ENCODE assay signal across 10 cellular contexts in the genomic region with DNA sequence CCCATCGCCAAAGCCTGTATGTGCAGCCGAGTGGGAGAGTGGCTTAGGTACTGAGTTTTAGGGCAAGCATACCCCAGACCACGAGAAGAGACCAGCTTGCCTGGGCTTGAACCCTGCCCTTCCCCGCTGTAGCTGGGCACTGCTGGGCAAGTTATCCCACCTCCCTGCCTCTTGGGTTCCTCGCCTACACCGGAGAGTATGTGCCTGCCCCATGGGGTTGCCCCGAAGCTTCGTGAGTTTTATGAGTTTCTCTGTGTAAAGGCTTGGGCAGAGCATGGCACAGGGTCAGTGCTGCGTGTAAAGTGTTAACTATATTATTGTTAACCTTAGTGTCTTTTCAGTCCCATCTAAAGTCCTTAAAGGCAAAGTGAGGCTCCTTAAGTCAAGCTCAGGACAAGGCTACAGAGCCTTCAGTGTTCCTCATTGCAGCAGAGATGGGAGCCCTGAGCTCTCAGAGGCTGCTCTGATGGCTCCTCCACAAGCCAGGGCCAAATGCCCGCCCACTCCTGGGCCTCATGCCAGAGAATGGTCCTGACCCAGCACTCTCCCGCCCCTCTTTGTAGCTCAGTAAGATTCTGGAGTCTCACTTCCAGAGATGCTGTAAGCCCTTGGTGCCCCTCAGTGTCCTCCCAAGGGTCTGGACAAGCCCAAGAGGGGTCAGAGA. TPM values are rescaled to one million over a fixed set of nuclear protein-coding genes. Genes with fewer than 3 reads are reported as not detected.
A peak's percentile ranks its signal among the peaks of the same experiment; 100 is the strongest.
DNase-seq lines count a peak whose midpoint lies in the region; ATAC-seq and TF ChIP-seq lines count a peak whose summit lies in the region.
"Had no signal": no experiment of that assay in that cellular context is flagged by ENCODE, and none has a peak within 500 bp of the region (broad histone marks: within the 10 kb centered on the region; RNA-seq: fewer than 3 reads in every experiment).

No MANE protein-coding gene starts in this region.

- no peak overlapping the region for H3K27ac Mint-ChIP-seq in activated T-helper 2 cell treated with anti-CD3 and anti-CD28 coated beads, Interferon-gamma antibody, Interleukin-2, Interleukin-4, amounts not matched to agents 10 μg/mL and 5 μg/mL and 100 μg/mL, durations not matched to agents 14 hours and 24 hours and 36 hours
- H3K27ac Mint-ChIP-seq in HFFc6: no peak overlapping the region

- no peak overlapping the region for H3K4me3 Mint-ChIP-seq in activated T-helper 2 cell treated with anti-CD3 and anti-CD28 coated beads, Interferon-gamma antibody, Interleukin-2, Interleukin-4, amounts not matched to agents 10 μg/mL and 5 μg/mL and 100 μg/mL, durations not matched to agents 14 hours and 24 hours and 36 hours (ENCODE audit: low read depth)
- H3K4me3 Mint-ChIP-seq in HFFc6: no peak overlapping the region

- H3K4me1 ChIP-seq in heart left ventricle: peaks cover 0 to 22% (median 13%) of the 10 kb centered on the region in 12 donors
- no peaks in the 10 kb centered on the region for H3K4me1 ChIP-seq in OCI-LY7 (ENCODE audit: insufficient read depth, low read length, poor library complexity, severe bottlenecking)

- POLR2A ChIA-PET in OCI-LY7 (lab: Charles Lee): interaction anchor here (2.1 kb wide), 1 partner anchor 9 kb away, joined by 7 read pairs; no protein-coding TSS in a partner anchor

- TF ChIP-seq CTCF in heart left ventricle (IDR thresholded peaks at IDR 0.05) (no peak), OCI-LY7 (conservative IDR thresholded peaks at IDR 0.05; ENCODE audit: low read length) (no peak), HFFc6 (IDR thresholded peaks at IDR 0.05) (no peak)

- no peak overlapping the region for H3K4me2 ChIP-seq in OCI-LY7 (ENCODE audit: low read length)

- DNase-seq in COR-L47 (lab: John Stamatoyannopoulos, UW): peak; percentile 21
- DNase-seq in RPMI8226: peak; percentile 37
- DNase-seq in heart left ventricle: peak; percentile 70 to 82 (median 80)
- peak; percentile 96 for DNase-seq in pons (ENCODE audit: low spot score)
- no peak for DNase-seq in activated T-helper 2 cell treated with anti-CD3 and anti-CD28 coated beads, Interferon-gamma antibody, Interleukin-2, Interleukin-4, amounts not matched to agents 10 μg/mL and 5 μg/mL and 100 μg/mL, durations not matched to agents 14 hours and 24 hours and 36 hours (ENCODE audit: low spot score)
- DNase-seq in OCI-LY7 (ENCODE audit: low spot score): no peak
- no peak for DNase-seq in CD1c-positive myeloid dendritic cell (ENCODE audit: extremely low spot score)
- no peak for DNase-seq in HFFc6

- H3K27me3 Mint-ChIP-seq in activated T-helper 2 cell treated with anti-CD3 and anti-CD28 coated beads, Interferon-gamma antibody, Interleukin-2, Interleukin-4, amounts not matched to agents 10 μg/mL and 5 μg/mL and 100 μg/mL, durations not matched to agents 14 hours and 24 hours and 36 hours (ENCODE audit: low read depth): peaks cover 54% of the 10 kb centered on the region
- peaks cover 26% of the 10 kb centered on the region for H3K27me3 Mint-ChIP-seq in HFFc6 (ENCODE audit: insufficient read depth)

- H3K9me3 ChIP-seq in heart left ventricle (no peaks in the 10 kb centered on the region), OCI-LY7 (ENCODE audit: low read length) (no peaks in the 10 kb centered on the region)

- no TSS peak for BruUV-seq in OCI-LY7 (replicated peaks; lab: Mats Ljungman, UMichigan)

- WGBS in heart left ventricle, 4 donors: 41 to 52% (median 43%) methylated on average over 8 to 11 of the region's 11 CpGs

- no peaks in the 10 kb centered on the region for H4K20me1 ChIP-seq in OCI-LY7 (ENCODE audit: insufficient read depth, low read length)

- H3K36me3 ChIP-seq in heart left ventricle (no peaks in the 10 kb centered on the region), OCI-LY7 (ENCODE audit: insufficient read depth, low read length) (no peaks in the 10 kb centered on the region)

- no peak overlapping the region for H2AFZ ChIP-seq in OCI-LY7 (ENCODE audit: low read length)

- CTCF ChIA-PET in OCI-LY7 (lab: Charles Lee; ENCODE audit: unreplicated experiment): interaction anchor here (0.6 kb wide), 1 partner anchor 33 kb away, joined by 4 read pairs; no protein-coding TSS in a partner anchor

- no peaks in the 10 kb centered on the region for H3K79me2 ChIP-seq in OCI-LY7 (ENCODE audit: insufficient read depth, low read depth, low read length)

- H3K9me3 Mint-ChIP-seq in activated T-helper 2 cell treated with anti-CD3 and anti-CD28 coated beads, Interferon-gamma antibody, Interleukin-2, Interleukin-4, amounts not matched to agents 10 μg/mL and 5 μg/mL and 100 μg/mL, durations not matched to agents 14 hours and 24 hours and 36 hours: no peaks in the 10 kb centered on the region
- no peaks in the 10 kb centered on the region for H3K9me3 Mint-ChIP-seq in HFFc6

- no peaks in the 10 kb centered on the region for H3K36me3 Mint-ChIP-seq in activated T-helper 2 cell treated with anti-CD3 and anti-CD28 coated beads, Interferon-gamma antibody, Interleukin-2, Interleukin-4, amounts not matched to agents 10 μg/mL and 5 μg/mL and 100 μg/mL, durations not matched to agents 14 hours and 24 hours and 36 hours (ENCODE audit: low read depth)
- no peaks in the 10 kb centered on the region for H3K36me3 Mint-ChIP-seq in HFFc6 (ENCODE audit: low read depth)

- peaks cover 0 to 43% (median 6%) of the 10 kb centered on the region in 9 donors for H3K27me3 ChIP-seq in heart left ventricle

- ATAC-seq in heart left ventricle: peak; percentile 56 to 83 (median 65)

- H3K4me1 Mint-ChIP-seq in activated T-helper 2 cell treated with anti-CD3 and anti-CD28 coated beads, Interferon-gamma antibody, Interleukin-2, Interleukin-4, amounts not matched to agents 10 μg/mL and 5 μg/mL and 100 μg/mL, durations not matched to agents 14 hours and 24 hours and 36 hours (ENCODE audit: low read depth): peaks cover 2% of the 10 kb centered on the region
- H3K4me1 Mint-ChIP-seq in HFFc6 (ENCODE audit: low read depth): peaks cover 6% of the 10 kb centered on the region; the same call in 1 of the 2 replicates

- H3K4me3 ChIP-seq in heart left ventricle (peak overlapping the region in 10 of 12 donors; percentile 7 to 58 (median 49)), OCI-LY7 (ENCODE audit: low read depth, low read length, poor library complexity, severe bottlenecking) (no peak overlapping the region)

- intact Hi-C loops in heart left ventricle (cut with DNase I) (loop anchor here in 8 of 10 donors (1.0 to 10.0 kb wide), 6 partner anchors 51 to 229 kb away; a partner anchor contains a TSS), OCI-LY7 (cut with micrococcal nuclease; ENCODE audit: unreplicated experiment) (no loop called here)
- intact Hi-C loops in activated T-helper 2 cell treated with anti-CD3 and anti-CD28 coated beads, Interferon-gamma antibody, Interleukin-2, Interleukin-4, amounts not matched to agents 10 μg/mL and 5 μg/mL and 100 μg/mL, durations not matched to agents 14 hours and 24 hours and 36 hours (cut with micrococcal nuclease): loop anchor here (5.0 kb wide), 1 partner anchor 61 kb away; no protein-coding TSS in a partner anchor

- TF ChIP-seq POLR2A in heart left ventricle (IDR thresholded peaks at IDR 0.05): no peak

- peak overlapping the region in 6 of 12 donors; percentile 1 to 48 (median 28) for H3K27ac ChIP-seq in heart left ventricle
- no peak overlapping the region for H3K27ac ChIP-seq in OCI-LY7 (ENCODE audit: low read depth, low read length, poor library complexity, severe bottlenecking)

- H3K9me2 ChIP-seq in OCI-LY7 (ENCODE audit: insufficient read depth, low read length): no peaks in the 10 kb centered on the region

RNA-seq across cellular contexts. Expression of a gene that starts 37.0 kb away (rescaled TPM):
- total RNA-seq in heart left ventricle (not detected), OCI-LY7 (2022) (not detected in 2 replicates)
- not detected for polyA plus RNA-seq in heart left ventricle
- not detected in 2 replicates for total RNA-seq in activated T-helper 2 cell treated with anti-CD3 and anti-CD28 coated beads, Interferon-gamma antibody, Interleukin-2, Interleukin-4, amounts not matched to agents 10 μg/mL and 5 μg/mL and 100 μg/mL, durations not matched to agents 14 hours and 24 hours and 36 hours
- not detected in 2 replicates for total RNA-seq in OCI-LY7 (2014; rRNA removed; shearing (Covaris generic))
- total RNA-seq in HFFc6 (2021; fragmentation: NEBNext Ultra II Directional; extraction: Animal tissue kit (Norgen Biotek cat#: 25700)): not detected
- total RNA-seq: activated CD8-positive, alpha-beta memory T cell treated with anti-CD3 and anti-CD28 coated beads for 36 hours had no signal
- polyA plus RNA-seq: esophagus had no signal

RNA-seq across cellular contexts. Expression of a gene that starts 50.2 kb away (rescaled TPM):
- total RNA-seq in heart left ventricle: 1 to 10 TPM in 4 of 9 donors, under 1 TPM in 5; 0.23 to 1.6 (median 0.82) TPM
- under 1 TPM; 0.08 to 0.19 TPM for polyA plus RNA-seq in heart left ventricle
- 0.16 and 0.21 TPM in 2 replicates for total RNA-seq in activated T-helper 2 cell treated with anti-CD3 and anti-CD28 coated beads, Interferon-gamma antibody, Interleukin-2, Interleukin-4, amounts not matched to agents 10 μg/mL and 5 μg/mL and 100 μg/mL, durations not matched to agents 14 hours and 24 hours and 36 hours
- total RNA-seq in OCI-LY7 (2014; rRNA removed; shearing (Covaris generic)): 0.13 and 0.22 TPM in 2 replicates
- 1.5 and 2.3 TPM in 2 replicates for total RNA-seq in OCI-LY7 (2022)
- not detected for total RNA-seq in HFFc6 (2021; fragmentation: NEBNext Ultra II Directional; extraction: Animal tissue kit (Norgen Biotek cat#: 25700))

Comparison
In these comparisons a context has a peak if more than half of its experiments do, and no peak if none do; other contexts are left out.
1. DNase-seq: peak in COR-L47 (single experiment), RPMI8226 (single experiment), heart left ventricle (5 of 5) and pons (single experiment); none in activated T-helper 2 cell treated with anti-CD3 and anti-CD28 coated beads, Interferon-gamma antibody, Interleukin-2, Interleukin-4, amounts not matched to agents 10 μg/mL and 5 μg/mL and 100 μg/mL, durations not matched to agents 14 hours and 24 hours and 36 hours (single experiment), OCI-LY7 (single experiment), CD1c-positive myeloid dendritic cell (single experiment) and HFFc6 (single experiment).